9 cellular contexts compared by ENCODE assay signal in the genomic region with DNA sequence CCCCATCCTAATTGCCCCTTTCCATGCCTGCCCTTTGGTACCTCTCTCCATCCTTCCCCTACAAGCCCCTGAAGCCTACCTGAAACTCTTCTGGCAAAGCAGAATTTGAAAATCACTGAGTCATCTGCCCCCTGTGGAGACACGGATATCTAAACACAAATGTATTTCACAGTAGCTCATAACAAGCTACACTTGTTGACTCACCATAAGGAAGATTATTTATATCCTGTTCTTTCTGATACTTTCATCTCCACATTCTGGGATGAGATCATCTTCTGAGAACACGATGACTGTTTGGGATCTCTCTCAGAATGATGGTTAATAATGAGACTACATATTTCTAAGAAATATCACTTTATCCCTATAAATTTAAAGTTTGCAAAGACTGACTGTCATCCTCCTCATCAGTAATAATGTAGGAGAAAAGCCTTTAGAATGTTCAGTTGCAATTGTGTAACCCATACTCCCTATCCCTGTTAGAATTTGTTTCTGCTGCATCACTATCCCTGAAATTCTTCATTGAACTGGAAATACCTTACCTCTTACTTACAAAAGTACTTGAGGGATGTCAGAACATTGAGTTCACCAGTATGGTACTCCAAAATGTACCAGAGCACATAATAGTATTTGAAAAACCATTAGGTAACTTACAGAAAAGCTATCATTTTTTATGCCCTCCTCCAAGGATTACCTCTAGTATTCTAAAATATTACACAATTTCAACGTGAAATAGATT. TPM values are rescaled to one million over a fixed set of nuclear protein-coding genes. Genes with fewer than 3 reads are reported as not detected.
DNase-seq lines count a peak whose midpoint lies in the region; ATAC-seq and TF ChIP-seq lines count a peak whose summit lies in the region.
"Had no signal": no experiment of that assay in that cellular context is flagged by ENCODE, and none has a peak within 500 bp of the region (broad histone marks: within the 10 kb centered on the region; RNA-seq: fewer than 3 reads in every experiment).

No MANE protein-coding gene starts in this region.

- H3K4me3 ChIP-seq in HFF-Myc (replicated peaks; ENCODE audit: low read depth, low read length) (no peak overlapping the region), right cardiac atrium (ENCODE audit: low read length) (no peak overlapping the region)

- no peaks in the 10 kb centered on the region for H3K27me3 ChIP-seq in right cardiac atrium (ENCODE audit: control insufficient read depth, insufficient read depth)

- peak overlapping the region; percentile 50 for H3K27ac ChIP-seq in right cardiac atrium (ENCODE audit: low read length)

- 47% methylated on average over 3 of the region's 3 CpGs for WGBS in right cardiac atrium

- no peaks in the 10 kb centered on the region for H3K9me3 ChIP-seq in right cardiac atrium (ENCODE audit: control insufficient read depth, low read length)

- intact Hi-C loops in right cardiac atrium (cut with DNase I), result no loop called here

- peak; percentile 25 for TF ChIP-seq CTCF in HFF-Myc (IDR thresholded peaks at IDR 0.05; ENCODE audit: low read depth, low read length, missing control alignments)

- in situ Hi-C loops in ACHN (cut with HindIII; ENCODE audit: low pct_ligation_motif_present, low pct_unique_long_range_greater_than_20kb, low sequenced_read_pairs), result no loop called here

- H3K4me1 ChIP-seq in right cardiac atrium (ENCODE audit: control insufficient read depth, insufficient read depth, low read length), result no peaks in the 10 kb centered on the region

- ATAC-seq in right cardiac atrium (peak; percentile 14 to 48), GM21515 (IDR thresholded peaks at IDR 0.05; ENCODE audit: unreplicated experiment) (no peak), GM21526 (IDR thresholded peaks at IDR 0.05; ENCODE audit: low FRiP score, unreplicated experiment) (no peak)

- DNase-seq in ACHN, result peak; percentile 84
- DNase-seq in HFF-Myc (ENCODE audit: extremely low read depth, low read depth), result peak; percentile 65
- DNase-seq in SW480 (ENCODE audit: low spot score), result peak; percentile 55
- no peak for DNase-seq in right cardiac atrium
- DNase-seq in stimulated activated CD4-positive, alpha-beta T cell treated with anti-CD3 and anti-CD28 coated beads, Interleukin-4, amount 100 ng/mL, for 1 hour, result no peak
- no peak for DNase-seq in central memory CD4-positive, alpha-beta T cell
- DNase-seq: activated CD4-positive, alpha-beta T cell treated with anti-CD3 and anti-CD28 coated beads, Interleukin-2, amount 10 ng/mL, durations not matched to agents 7 days and 5 days had no signal

RNA-seq across cellular contexts. Expression of gene SCHIP1, which starts 32.9 kb away (rescaled TPM):
- total RNA-seq in right cardiac atrium, result 10 to 100 TPM; 34.7 to 53.7 (median 44.0) TPM
- polyA plus RNA-seq in right cardiac atrium, result 61.0 TPM

Comparison
In these comparisons a context has a peak if more than half of its experiments do, and no peak if none do; other contexts are left out.
1. DNase-seq: peak in ACHN (single experiment), HFF-Myc (single experiment) and SW480 (single experiment); none in right cardiac atrium (0 of 3), stimulated activated CD4-positive, alpha-beta T cell treated with anti-CD3 and anti-CD28 coated beads, Interleukin-4, amount 100 ng/mL, for 1 hour (single experiment) and central memory CD4-positive, alpha-beta T cell (single experiment).
2. ATAC-seq: peak in right cardiac atrium (2 of 2); none in GM21515 (single experiment) and GM21526 (single experiment).